17 cellular contexts compared by ENCODE assay signal in the genomic region with DNA sequence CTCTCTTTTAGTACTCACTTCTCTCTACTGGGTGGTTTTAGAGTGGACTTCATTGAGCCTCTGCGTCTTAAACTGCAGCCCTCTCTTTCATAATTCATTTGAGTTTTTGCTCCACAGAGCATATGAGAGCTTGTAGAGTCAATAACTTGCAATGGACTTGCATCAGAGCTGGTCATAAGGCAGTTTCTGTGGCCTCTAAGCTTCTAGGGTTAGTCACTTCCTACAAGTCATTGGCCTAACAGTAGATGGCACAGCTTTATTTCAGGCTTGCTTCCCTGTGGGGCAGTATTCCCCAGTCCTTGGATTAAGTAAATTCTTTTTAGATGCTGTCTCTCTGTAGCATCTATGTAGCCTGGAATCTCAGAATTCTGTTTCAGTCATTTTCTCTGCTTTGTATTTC.
A peak's percentile ranks its signal among the peaks of the same experiment; 100 is the strongest.
DNase-seq lines count a peak whose midpoint lies in the region; ATAC-seq, FAIRE-seq and TF ChIP-seq lines count a peak whose summit lies in the region.
"Had no signal": no experiment of that assay in that cellular context is flagged by ENCODE, and none has a peak within 500 bp of the region (broad histone marks: within the 10 kb centered on the region; RNA-seq: fewer than 3 reads in every experiment).

No MANE protein-coding gene starts in this region.

- H2AK5ac ChIP-seq in neuronal stem cell (ENCODE audit: low read depth, low read length), result no peak overlapping the region

- H2BK5ac ChIP-seq in neuronal stem cell (ENCODE audit: low read length), result no peak overlapping the region

- H3K9me3 ChIP-seq in endothelial cell of umbilical vein (replicated peaks; ENCODE audit: control insufficient read depth, insufficient read depth, low read length) (no peaks in the 10 kb centered on the region), neuronal stem cell (replicated peaks in 1 of 2; ENCODE audit: control insufficient read depth in 2 of 2, insufficient read depth in 1 of 2, low read depth in 1 of 2, low read length in 2 of 2) (no peaks in the 10 kb centered on the region)
- H3K9me3 ChIP-seq: SJCRH30, upper lobe of right lung had no signal

- H3K4me3 Mint-ChIP-seq in activated naive CD8-positive, alpha-beta T cell treated with anti-CD3 and anti-CD28 coated beads, Interleukin-2, amount 50 U/mL, for 24 hours, result no peak overlapping the region
- H3K4me3 Mint-ChIP-seq: central memory CD8-positive, alpha-beta T cell had no signal

- H3K4me2 ChIP-seq in endothelial cell of umbilical vein (ENCODE audit: insufficient read depth, low read length) (no peak overlapping the region), neuronal stem cell (ENCODE audit: insufficient read depth, low read length, poor library complexity, severe bottlenecking) (no peak overlapping the region)

- H3K4me1 ChIP-seq in endothelial cell of umbilical vein (ENCODE audit: control insufficient read depth, extremely low read depth, insufficient read depth, low read length) (no peaks in the 10 kb centered on the region), neuronal stem cell (ENCODE audit: control insufficient read depth in 2 of 2, insufficient read depth in 1 of 2, low read depth in 1 of 2, low read length in 2 of 2) (no peaks in the 10 kb centered on the region)
- H3K4me1 ChIP-seq: SJCRH30, upper lobe of right lung had no signal

- H3K36me3 Mint-ChIP-seq in activated naive CD8-positive, alpha-beta T cell treated with anti-CD3 and anti-CD28 coated beads, Interleukin-2, amount 50 U/mL, for 24 hours (ENCODE audit: low read depth), result no peaks in the 10 kb centered on the region

- intact Hi-C loops in endothelial cell of umbilical vein (cut with micrococcal nuclease), result no loop called here

- WGBS in neuronal stem cell (ENCODE audit: extremely low coverage in 2 of 2, insufficient read length in 2 of 2, insufficient replicate concordance in 1 of 2), 2 donors, result no CpG with 5 or more reads among the region's 1 CpG

- dilution Hi-C loops in endothelial cell of umbilical vein (cut with MboI; ENCODE audit: extremely low pct_ligation_motif_present, low sequenced_read_pairs), result no loop called here

- H2BK15ac ChIP-seq in neuronal stem cell (ENCODE audit: low read length), result no peak overlapping the region

- no TSS peak for BruUV-seq in endothelial cell of umbilical vein (replicated peaks; lab: Mats Ljungman, UMichigan)

- DNase-seq in GM04503 (ENCODE audit: low read depth) (peak; percentile 3), NCI-H460 (ENCODE audit: extremely low read depth, low read depth) (peak; percentile 86), endothelial cell of umbilical vein (ENCODE audit: low read depth, low spot score) (peak; percentile 40), neuronal stem cell (ENCODE audit: low spot score) (no peak), GM20000 (ENCODE audit: low spot score) (no peak), T-helper 9 cell (no peak)
- DNase-seq in activated naive CD8-positive, alpha-beta T cell treated with anti-CD3 and anti-CD28 coated beads, Interleukin-2, amount 50 U/mL, for 24 hours, result no peak
- DNase-seq: DMS79, hypothalamus, NCI-H2081 treated with DMSO at 0.1 percent for 48 hours, SJCRH30, upper lobe of right lung had no signal

- H3K18ac ChIP-seq in neuronal stem cell (ENCODE audit: low read length), result no peak overlapping the region

- no peak for ATAC-seq in activated naive CD8-positive, alpha-beta T cell treated with anti-CD3 and anti-CD28 coated beads, Interleukin-2, amount 50 U/mL, for 24 hours
- no peak for ATAC-seq in GM19023 (IDR thresholded peaks at IDR 0.05; ENCODE audit: unreplicated experiment)
- ATAC-seq: upper lobe of right lung had no signal

- H3K14ac ChIP-seq in neuronal stem cell (ENCODE audit: low read length), result no peak overlapping the region

- H3K27ac ChIP-seq in endothelial cell of umbilical vein (ENCODE audit: insufficient read depth, low read depth, low read length) (no peak overlapping the region), neuronal stem cell (replicated peaks; ENCODE audit: low read length) (no peak overlapping the region)
- H3K27ac ChIP-seq: SJCRH30, skin epidermis, upper lobe of right lung had no signal

- H3K4ac ChIP-seq in neuronal stem cell (ENCODE audit: low read length), result no peak overlapping the region

- no peak overlapping the region for H4K8ac ChIP-seq in neuronal stem cell (ENCODE audit: low read depth, low read length)

- no peak for TF ChIP-seq CTCF in endothelial cell of umbilical vein (IDR thresholded peaks at IDR 0.05; ENCODE audit: extremely low read depth in 1 of 2, insufficient read depth in 1 of 2, low read depth in 1 of 2, low read length in 2 of 2)
- no peak for TF ChIP-seq CTCF in GM20000 (IDR thresholded peaks at IDR 0.05; ENCODE audit: extremely low read depth, missing control alignments)

- no peaks in the 10 kb centered on the region for H3K9me3 Mint-ChIP-seq in activated naive CD8-positive, alpha-beta T cell treated with anti-CD3 and anti-CD28 coated beads, Interleukin-2, amount 50 U/mL, for 24 hours

- no peak overlapping the region for H4K91ac ChIP-seq in neuronal stem cell (ENCODE audit: low read depth, low read length, poor library complexity)

- no peaks in the 10 kb centered on the region for H4K20me1 ChIP-seq in endothelial cell of umbilical vein (replicated peaks; ENCODE audit: control insufficient read depth, extremely low read depth, insufficient read depth, low read length)

- no peaks in the 10 kb centered on the region for H3K79me2 ChIP-seq in endothelial cell of umbilical vein (ENCODE audit: control insufficient read depth, insufficient read depth, low read length)

- FAIRE-seq in endothelial cell of umbilical vein (lab: Jason Lieb, UNC), result peak; percentile 63
- FAIRE-seq: GM18507 had no signal

- no peaks in the 10 kb centered on the region for H3K27me3 Mint-ChIP-seq in activated naive CD8-positive, alpha-beta T cell treated with anti-CD3 and anti-CD28 coated beads, Interleukin-2, amount 50 U/mL, for 24 hours
- H3K27me3 Mint-ChIP-seq: central memory CD8-positive, alpha-beta T cell had no signal

- no peak overlapping the region for H2BK120ac ChIP-seq in neuronal stem cell (ENCODE audit: low read depth, low read length)

- no peak overlapping the region for H3K9ac ChIP-seq in endothelial cell of umbilical vein (replicated peaks; ENCODE audit: extremely low read depth, insufficient read depth, low read length)
- H3K9ac ChIP-seq in neuronal stem cell (ENCODE audit: low read depth, low read length, poor library complexity), result no peak overlapping the region

- POLR2A ChIA-PET in endothelial cell of umbilical vein (lab: Charles Lee), result no interaction called here

- H3K23ac ChIP-seq in neuronal stem cell (ENCODE audit: low read depth, low read length, poor library complexity), result no peak overlapping the region

- H3K27me3 ChIP-seq in endothelial cell of umbilical vein (ENCODE audit: control insufficient read depth in 2 of 2, insufficient read depth in 2 of 2, low read length in 2 of 2) (no peaks in the 10 kb centered on the region), neuronal stem cell (ENCODE audit: control insufficient read depth in 3 of 3, insufficient read depth in 3 of 3, low read depth in 1 of 3, low read length in 3 of 3) (no peaks in the 10 kb centered on the region)
- H3K27me3 ChIP-seq: SJCRH30, upper lobe of right lung had no signal

- H2AFZ ChIP-seq in endothelial cell of umbilical vein (ENCODE audit: low read depth, low read length) (peak overlapping the region; percentile 23), neuronal stem cell (ENCODE audit: low read length) (peak overlapping the region; percentile 35)

- no peak overlapping the region for H2BK12ac ChIP-seq in neuronal stem cell (ENCODE audit: low read length)

- H3K27ac Mint-ChIP-seq in activated naive CD8-positive, alpha-beta T cell treated with anti-CD3 and anti-CD28 coated beads, Interleukin-2, amount 50 U/mL, for 24 hours, result no peak overlapping the region
- H3K27ac Mint-ChIP-seq: activated T-helper 2 cell treated with anti-CD3 and anti-CD28 coated beads, Interferon-gamma antibody, Interleukin-2, Interleukin-4, amounts not matched to agents 10 μg/mL and 5 μg/mL and 100 μg/mL, durations not matched to agents 14 hours and 24 hours and 36 hours had no signal

- no peaks in the 10 kb centered on the region for H3K36me3 ChIP-seq in endothelial cell of umbilical vein (ENCODE audit: control insufficient read depth in 2 of 2, extremely low read depth in 1 of 2, insufficient read depth in 2 of 2, low read length in 2 of 2)
- no peaks in the 10 kb centered on the region for H3K36me3 ChIP-seq in neuronal stem cell (replicated peaks in 1 of 2; ENCODE audit: control insufficient read depth in 2 of 2, insufficient read depth in 2 of 2, low read length in 2 of 2)
- H3K36me3 ChIP-seq: SJCRH30, upper lobe of right lung had no signal

- no peaks in the 10 kb centered on the region for H3K4me1 Mint-ChIP-seq in activated naive CD8-positive, alpha-beta T cell treated with anti-CD3 and anti-CD28 coated beads, Interleukin-2, amount 50 U/mL, for 24 hours
- H3K4me1 Mint-ChIP-seq: central memory CD8-positive, alpha-beta T cell had no signal

- no peaks in the 10 kb centered on the region for H3K79me1 ChIP-seq in neuronal stem cell (ENCODE audit: low read depth, low read length)

- CTCF ChIA-PET in endothelial cell of umbilical vein (lab: Charles Lee), result interaction anchor here (0.6 to 1.3 kb wide), 6 partner anchors 9 to 169 kb away, joined by 3 to 5 read pairs (median 4); no protein-coding TSS in a partner anchor

- no peaks in the 10 kb centered on the region for H3K9me1 ChIP-seq in endothelial cell of umbilical vein (replicated peaks; ENCODE audit: control insufficient read depth, extremely low read depth, insufficient read depth, low read length)

- TF ChIP-seq POLR2A in endothelial cell of umbilical vein (IDR thresholded peaks at IDR 0.05; ENCODE audit: low read depth, low read length), result no peak

- H3K4me3 ChIP-seq in endothelial cell of umbilical vein (replicated peaks in 1 of 3; ENCODE audit: insufficient read depth in 1 of 3, low read depth in 1 of 3, low read length in 3 of 3) (no peak overlapping the region), neuronal stem cell (ENCODE audit: low read length in 2 of 2) (no peak overlapping the region)
- H3K4me3 ChIP-seq: SJCRH30, skin epidermis, upper lobe of right lung had no signal

TF ChIP-seq in endothelial cell of umbilical vein, 7 proteins besides CTCF, POLR2A, EP300 and RAD21:
- no peak for TF ChIP-seq JUN (IDR thresholded peaks at IDR 0.05; ENCODE audit: borderline replicate concordance, insufficient read depth, insufficient read length, low read depth)
- peak; percentile 18 for TF ChIP-seq FOS (IDR thresholded peaks at IDR 0.05; ENCODE audit: borderline replicate concordance, insufficient read depth, low read length)
- TF ChIP-seq, protein P1, sequence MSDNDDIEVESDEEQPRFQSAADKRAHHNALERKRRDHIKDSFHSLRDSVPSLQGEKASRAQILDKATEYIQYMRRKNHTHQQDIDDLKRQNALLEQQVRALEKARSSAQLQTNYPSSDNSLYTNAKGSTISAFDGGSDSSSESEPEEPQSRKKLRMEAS (IDR thresholded peaks at IDR 0.05; ENCODE audit: insufficient read depth, insufficient read length), result no peak
- no peak for TF ChIP-seq EZH2 (IDR thresholded peaks at IDR 0.05; ENCODE audit: borderline replicate concordance, low read depth, low read length, severe bottlenecking)

Comparison
In these comparisons a context has a peak if more than half of its experiments do, and no peak if none do; other contexts are left out.
1. DNase-seq: peak in GM04503 (single experiment), NCI-H460 (single experiment) and endothelial cell of umbilical vein (single experiment); none in neuronal stem cell (single experiment), activated naive CD8-positive, alpha-beta T cell treated with anti-CD3 and anti-CD28 coated beads, Interleukin-2, amount 50 U/mL, for 24 hours (single experiment), GM20000 (single experiment) and T-helper 9 cell (single experiment).